In genomic region chr2:239285071-239285931, GRCh38 we compare ENCODE assay signal across 9 cellular contexts.
A peak's percentile ranks its signal among the peaks of the same experiment; 100 is the strongest.
DNase-seq lines count a peak whose midpoint lies in the region; ATAC-seq and TF ChIP-seq lines count a peak whose summit lies in the region.
"Had no signal": no experiment of that assay in that cellular context is flagged by ENCODE, and none has a peak within 500 bp of the region (broad histone marks: within the 10 kb centered on the region; RNA-seq: fewer than 3 reads in every experiment).

No MANE protein-coding gene starts in this region.

- no peaks in the 10 kb centered on the region for H3K9me3 Mint-ChIP-seq in T-helper 2 cell treated with Interferon-gamma antibody and Interleukin-4, amounts not matched to agents 5 μg/mL and 100 μg/mL, for 36 hours

- H3K27me3 Mint-ChIP-seq in T-helper 2 cell treated with Interferon-gamma antibody and Interleukin-4, amounts not matched to agents 5 μg/mL and 100 μg/mL, for 36 hours (ENCODE audit: low read depth) = peaks cover 7% of the 10 kb centered on the region

- TF ChIP-seq CTCF in GM13976 (IDR thresholded peaks at IDR 0.05; ENCODE audit: borderline replicate concordance, control extremely low read depth, extremely low read depth, insufficient read depth, missing control alignments) (no peak), esophagus muscularis mucosa (IDR thresholded peaks at IDR 0.05) (no peak)

- peaks cover 21% of the 10 kb centered on the region for H3K36me3 Mint-ChIP-seq in T-helper 2 cell treated with Interferon-gamma antibody and Interleukin-4, amounts not matched to agents 5 μg/mL and 100 μg/mL, for 36 hours (ENCODE audit: low read depth)

- intact Hi-C loops in esophagus muscularis mucosa (cut with DNase I) = no loop called here

- ATAC-seq in GM21723 (IDR thresholded peaks at IDR 0.05; ENCODE audit: unreplicated experiment) = no peak

- TF ChIP-seq EP300 in esophagus muscularis mucosa (IDR thresholded peaks at IDR 0.05) = no peak

- H3K4me1 ChIP-seq in esophagus muscularis mucosa = peaks cover 62 to 82% (median 78%) of the 10 kb centered on the region in 4 donors
- peaks cover 43% of the 10 kb centered on the region for H3K4me1 ChIP-seq in rectal smooth muscle tissue (ENCODE audit: control insufficient read depth, insufficient read depth, low read length)

- H3K4me1 Mint-ChIP-seq in T-helper 2 cell treated with Interferon-gamma antibody and Interleukin-4, amounts not matched to agents 5 μg/mL and 100 μg/mL, for 36 hours (ENCODE audit: low read depth) = peaks cover 52% of the 10 kb centered on the region

- WGBS in esophagus muscularis mucosa = 39% methylated on average over 18 of the region's 26 CpGs

- TF ChIP-seq POLR2A in esophagus muscularis mucosa (IDR thresholded peaks at IDR 0.05; ENCODE audit: low read depth) = no peak

- peak overlapping the region; percentile 75 for H3K4me3 Mint-ChIP-seq in T-helper 2 cell treated with Interferon-gamma antibody and Interleukin-4, amounts not matched to agents 5 μg/mL and 100 μg/mL, for 36 hours

- in situ Hi-C loops in GM13976 (cut with MboI; ENCODE audit: low sequenced_read_pairs, unreplicated experiment) = no loop called here

- H3K27me3 ChIP-seq in esophagus muscularis mucosa (no peaks in the 10 kb centered on the region), rectal smooth muscle tissue (ENCODE audit: control insufficient read depth, insufficient read depth, low read length) (no peaks in the 10 kb centered on the region)

- H3K36me3 ChIP-seq in esophagus muscularis mucosa (peaks cover 0 to 4% (median 0%) of the 10 kb centered on the region in 4 donors), rectal smooth muscle tissue (ENCODE audit: control insufficient read depth, insufficient read depth, low read length) (no peaks in the 10 kb centered on the region)

- H3K9me3 ChIP-seq in esophagus muscularis mucosa = no peaks in the 10 kb centered on the region

- H3K27ac Mint-ChIP-seq in T-helper 2 cell treated with Interferon-gamma antibody and Interleukin-4, amounts not matched to agents 5 μg/mL and 100 μg/mL, for 36 hours = peak overlapping the region; percentile 79

- H3K4me3 ChIP-seq in esophagus muscularis mucosa = peak overlapping the region; percentile 27 to 37 (median 34)
- peak overlapping the region; percentile 58 for H3K4me3 ChIP-seq in rectal smooth muscle tissue (ENCODE audit: low read length)

- H3K9ac ChIP-seq in rectal smooth muscle tissue (ENCODE audit: low read length) = no peak overlapping the region

- peak; percentile 66 for DNase-seq in GM13976 (ENCODE audit: low spot score)
- peak; percentile 35 for DNase-seq in T-helper 2 cell treated with Interferon-gamma antibody and Interleukin-4, amounts not matched to agents 5 μg/mL and 100 μg/mL, for 36 hours (ENCODE audit: low spot score)
- DNase-seq in esophagus muscularis mucosa (ENCODE audit: extremely low spot score) = no peak
- DNase-seq in NCI-H2081 treated with DMSO at 0.1 percent for 48 hours (lab: John Stamatoyannopoulos, UW) = no peak
- DNase-seq in SK-N-DZ (ENCODE audit: low spot score) = no peak
- DNase-seq in HK-2 (ENCODE audit: unreplicated experiment) = no peak
- DNase-seq: NCI-H1048 had no signal

- peak overlapping the region; percentile 15 to 83 (median 62) for H3K27ac ChIP-seq in esophagus muscularis mucosa (replicated peaks in 1 of 4)
- peak overlapping the region; percentile 10 for H3K27ac ChIP-seq in rectal smooth muscle tissue (ENCODE audit: low read depth, low read length)

Comparison
In these comparisons a context has a peak if more than half of its experiments do, and no peak if none do; other contexts are left out.
1. DNase-seq: peak in GM13976 (single experiment) and T-helper 2 cell treated with Interferon-gamma antibody and Interleukin-4, amounts not matched to agents 5 μg/mL and 100 μg/mL, for 36 hours (single experiment); none in esophagus muscularis mucosa (single experiment), NCI-H2081 treated with DMSO at 0.1 percent for 48 hours (single experiment), SK-N-DZ (single experiment) and HK-2 (single experiment).